12 cellular contexts compared by ENCODE assay signal in genomic region chr6:87730310-87730709, GRCh38. TPM values are rescaled to one million over a fixed set of nuclear protein-coding genes. Genes with fewer than 3 reads are reported as not detected.
DNase-seq lines count a peak whose midpoint lies in the region; ATAC-seq and FAIRE-seq lines count a peak whose summit lies in the region.
"Had no signal": no experiment of that assay in that cellular context is flagged by ENCODE, and none has a peak within 500 bp of the region (broad histone marks: within the 10 kb centered on the region; RNA-seq: fewer than 3 reads in every experiment).

No MANE protein-coding gene starts in this region.

- H3K4me3 ChIP-seq in small intestine (ENCODE audit: low read depth in 1 of 2, low read length in 2 of 2) = no peak overlapping the region

- H3K4me1 Mint-ChIP-seq in activated T-cell treated with anti-CD3 and anti-CD28 coated beads, Interleukin-2, amount 50 U/mL, for 4 hours (ENCODE audit: low read depth) = peaks cover 25% of the 10 kb centered on the region
- peaks cover 16% of the 10 kb centered on the region for H3K4me1 Mint-ChIP-seq in activated CD8-positive, alpha-beta T cell treated with anti-CD3 and anti-CD28 coated beads, Interleukin-2, amount 10 ng/mL, durations not matched to agents 7 days and 5 days (ENCODE audit: low read depth)

- H3K27ac ChIP-seq in small intestine (ENCODE audit: low read depth in 1 of 2, low read length in 1 of 2) = no peak overlapping the region
- H3K27ac ChIP-seq: brain microvascular endothelial cell had no signal

- H3K36me3 Mint-ChIP-seq in activated T-cell treated with anti-CD3 and anti-CD28 coated beads, Interleukin-2, amount 50 U/mL, for 4 hours (ENCODE audit: insufficient read depth) = no peaks in the 10 kb centered on the region
- H3K36me3 Mint-ChIP-seq in activated CD8-positive, alpha-beta T cell treated with anti-CD3 and anti-CD28 coated beads, Interleukin-2, amount 10 ng/mL, durations not matched to agents 7 days and 5 days (ENCODE audit: low read depth) = peaks cover 3% of the 10 kb centered on the region

- POLR2A ChIA-PET in activated CD8-positive, alpha-beta T cell treated with anti-CD3 and anti-CD28 coated beads, Interleukin-2, amount 10 ng/mL, durations not matched to agents 7 days and 5 days (lab: Charles Lee) = interaction anchor here (2.5 kb wide), 1 partner anchor 28 kb away, joined by 11 read pairs; the partner anchor contains the start of gene AKIRIN2

- H3K4me1 ChIP-seq in small intestine (ENCODE audit: control insufficient read depth in 2 of 2, insufficient read depth in 1 of 2, low read depth in 1 of 2, low read length in 1 of 2) = peaks cover 3 to 4% of the 10 kb centered on the region in 2 donors

- H3K36me3 ChIP-seq in small intestine (ENCODE audit: control insufficient read depth in 2 of 2, insufficient read depth in 2 of 2, low read length in 2 of 2) = no peaks in the 10 kb centered on the region
- H3K36me3 ChIP-seq: brain microvascular endothelial cell had no signal

- CTCF ChIA-PET in activated CD8-positive, alpha-beta T cell treated with anti-CD3 and anti-CD28 coated beads, Interleukin-2, amount 10 ng/mL, durations not matched to agents 7 days and 5 days (lab: Charles Lee) = interaction anchor here (1.3 kb wide), 1 partner anchor 16 kb away, joined by 4 read pairs; no protein-coding TSS in a partner anchor

- no peak for ATAC-seq in activated T-cell treated with anti-CD3 and anti-CD28 coated beads, Interleukin-2, amount 50 U/mL, for 4 hours
- ATAC-seq in GM21528 (IDR thresholded peaks at IDR 0.05; ENCODE audit: low FRiP score, unreplicated experiment) = no peak
- no peak for ATAC-seq in activated CD8-positive, alpha-beta T cell treated with anti-CD3 and anti-CD28 coated beads, Interleukin-2, amount 10 ng/mL, durations not matched to agents 7 days and 5 days

- no peaks in the 10 kb centered on the region for H3K9me3 ChIP-seq in small intestine (ENCODE audit: control insufficient read depth, low read depth)

- H3K27me3 ChIP-seq in small intestine (ENCODE audit: control insufficient read depth in 2 of 2, insufficient read depth in 2 of 2, low read length in 2 of 2) = no peaks in the 10 kb centered on the region
- H3K27me3 ChIP-seq: brain microvascular endothelial cell had no signal

- no peaks in the 10 kb centered on the region for H3K9me3 Mint-ChIP-seq in activated T-cell treated with anti-CD3 and anti-CD28 coated beads, Interleukin-2, amount 50 U/mL, for 4 hours
- H3K9me3 Mint-ChIP-seq in activated CD8-positive, alpha-beta T cell treated with anti-CD3 and anti-CD28 coated beads, Interleukin-2, amount 10 ng/mL, durations not matched to agents 7 days and 5 days (ENCODE audit: insufficient read depth) = no peaks in the 10 kb centered on the region

- no peak overlapping the region for H3K4me3 Mint-ChIP-seq in activated T-cell treated with anti-CD3 and anti-CD28 coated beads, Interleukin-2, amount 50 U/mL, for 4 hours
- no peak overlapping the region for H3K4me3 Mint-ChIP-seq in activated CD8-positive, alpha-beta T cell treated with anti-CD3 and anti-CD28 coated beads, Interleukin-2, amount 10 ng/mL, durations not matched to agents 7 days and 5 days
- H3K4me3 Mint-ChIP-seq: nephron had no signal

- no peak overlapping the region for H3K27ac Mint-ChIP-seq in activated CD8-positive, alpha-beta T cell treated with anti-CD3 and anti-CD28 coated beads, Interleukin-2, amount 10 ng/mL, durations not matched to agents 7 days and 5 days
- H3K27ac Mint-ChIP-seq: nephron had no signal

- FAIRE-seq in small intestine (lab: Jason Lieb, UNC) = no peak

- DNase-seq in DMS153 (lab: John Stamatoyannopoulos, UW) (peak; percentile 38), DMS153 treated with DMSO at 0.1 percent for 48 hours (lab: John Stamatoyannopoulos, UW; ENCODE audit: unreplicated experiment) (no peak), OCI-M1 (lab: John Stamatoyannopoulos, UW) (peak; percentile 48), fibroblast of peridontal ligament (ENCODE audit: extremely low read depth) (peak; percentile 35), small intestine (peak; percentile 37)
- DNase-seq in activated T-cell treated with anti-CD3 and anti-CD28 coated beads, Interleukin-2, amount 50 U/mL, for 4 hours = no peak
- DNase-seq in activated CD8-positive, alpha-beta T cell treated with anti-CD3 and anti-CD28 coated beads, Interleukin-2, amount 10 ng/mL, durations not matched to agents 7 days and 5 days = no peak
- DNase-seq: 8988T, brain microvascular endothelial cell, NCI-H774 had no signal

- no peaks in the 10 kb centered on the region for H3K27me3 Mint-ChIP-seq in activated T-cell treated with anti-CD3 and anti-CD28 coated beads, Interleukin-2, amount 50 U/mL, for 4 hours (ENCODE audit: low read depth)
- H3K27me3 Mint-ChIP-seq in activated CD8-positive, alpha-beta T cell treated with anti-CD3 and anti-CD28 coated beads, Interleukin-2, amount 10 ng/mL, durations not matched to agents 7 days and 5 days (ENCODE audit: low read depth) = peaks cover 8% of the 10 kb centered on the region

- WGBS in small intestine, 3 donors = 30 to 63% (median 50%) methylated on average over 4 of the region's 4 CpGs

RNA-seq across cellular contexts. Expression of gene AKIRIN2, which starts 28.3 kb away (rescaled TPM):
- polyA plus RNA-seq in small intestine = 10 to 100 TPM; 19.9 to 28.5 (median 20.0) TPM
- total RNA-seq in activated T-cell treated with anti-CD3 and anti-CD28 coated beads, Interleukin-2, amount 50 U/mL, for 4 hours = 10 to 100 TPM; 43.8 to 61.4 (median 54.2) TPM
- 10 to 100 TPM; 42.1 to 45.2 TPM for total RNA-seq in activated CD8-positive, alpha-beta T cell treated with anti-CD3 and anti-CD28 coated beads, Interleukin-2, amount 10 ng/mL, durations not matched to agents 7 days and 5 days

Comparison
In these comparisons a context has a peak if more than half of its experiments do, and no peak if none do; other contexts are left out.
1. DNase-seq: peak in DMS153 (single experiment), OCI-M1 (single experiment), fibroblast of peridontal ligament (single experiment) and small intestine (single experiment); none in DMS153 treated with DMSO at 0.1 percent for 48 hours (single experiment), activated T-cell treated with anti-CD3 and anti-CD28 coated beads, Interleukin-2, amount 50 U/mL, for 4 hours (single experiment) and activated CD8-positive, alpha-beta T cell treated with anti-CD3 and anti-CD28 coated beads, Interleukin-2, amount 10 ng/mL, durations not matched to agents 7 days and 5 days (single experiment).